Comparison of ENCODE assay signal across 8 cellular contexts in the genomic region with DNA sequence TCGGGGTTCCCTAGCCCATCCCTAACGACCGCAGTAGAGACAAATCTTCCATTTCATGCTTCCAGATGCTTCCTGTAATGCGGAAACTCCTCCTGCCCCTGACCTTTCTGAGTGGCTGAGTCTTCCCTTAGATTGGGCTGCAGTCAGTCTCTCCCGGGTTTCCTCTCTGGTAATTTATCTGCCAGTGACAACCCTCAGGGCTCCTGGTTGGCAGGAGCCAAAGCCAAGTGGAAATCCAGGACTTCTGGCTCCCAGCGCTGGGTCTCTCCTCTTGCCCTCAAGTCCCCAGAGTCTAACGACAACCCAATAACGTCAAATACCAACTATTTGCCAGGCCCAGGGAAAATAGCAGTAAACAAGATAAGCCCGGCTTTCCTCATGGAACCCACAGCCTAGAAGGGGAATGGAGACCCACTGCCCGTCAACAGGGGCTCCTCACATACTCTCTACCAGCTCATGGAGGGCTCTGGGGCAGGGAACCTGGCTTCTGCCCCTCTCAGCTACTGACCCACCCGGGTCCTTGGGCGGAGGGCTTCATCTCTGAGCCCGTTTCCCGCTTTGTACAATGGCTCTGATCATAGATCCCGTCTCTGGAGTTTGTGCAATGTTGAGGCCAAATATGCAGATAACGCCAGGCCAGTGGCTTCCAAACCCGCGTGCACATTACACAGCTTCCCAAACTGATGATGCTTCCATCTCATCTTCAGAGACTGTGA. TPM values are rescaled to one million over a fixed set of nuclear protein-coding genes. Genes with fewer than 3 reads are reported as not detected.
DNase-seq lines count a peak whose midpoint lies in the region; ATAC-seq, FAIRE-seq and TF ChIP-seq lines count a peak whose summit lies in the region.

No MANE protein-coding gene starts in this region.

- POLR2A ChIA-PET in PC-3 (lab: Charles Lee; ENCODE audit: unreplicated experiment) = no interaction called here

- peak overlapping the region; percentile 83 for H3K4me2 ChIP-seq in DOHH2 (ENCODE audit: low read length)
- peak overlapping the region; percentile 81 for H3K4me2 ChIP-seq in PC-3 (ENCODE audit: low read length)

- CTCF ChIA-PET in PC-3 (lab: Charles Lee) = no interaction called here

- peaks cover 4% of the 10 kb centered on the region for H3K27me3 ChIP-seq in DOHH2 (ENCODE audit: control insufficient read depth, low read length)
- no peaks in the 10 kb centered on the region for H3K27me3 ChIP-seq in PC-3 (ENCODE audit: low read length)
- H3K27me3 ChIP-seq in pancreas = no peaks in the 10 kb centered on the region

- peaks cover 11% of the 10 kb centered on the region for H4K20me1 ChIP-seq in DOHH2 (ENCODE audit: control insufficient read depth, insufficient read depth, low read depth, low read length)
- no peaks in the 10 kb centered on the region for H4K20me1 ChIP-seq in PC-3 (ENCODE audit: low read length)

- 16 to 20% methylated on average over 18 of the region's 18 CpGs for WGBS in pancreas, 2 donors

- H3K9me2 ChIP-seq in DOHH2 (replicated peaks; ENCODE audit: control insufficient read depth, low read length) (no peaks in the 10 kb centered on the region), PC-3 (replicated peaks; ENCODE audit: low read length) (no peaks in the 10 kb centered on the region)

- DNase-seq in PC-3 (no peak), epithelial cell of esophagus (ENCODE audit: low read depth) (no peak), pancreas (peak in 1 of 6 donors; percentile 39), NCI-H2107 treated with DMSO at 0.1 percent for 48 hours (lab: John Stamatoyannopoulos, UW; ENCODE audit: unreplicated experiment) (no peak), NCI-H128 (lab: John Stamatoyannopoulos, UW; ENCODE audit: unreplicated experiment) (no peak)

- BruUV-seq in PC-3 (replicated peaks; lab: Mats Ljungman, UMichigan) = TSS peak; percentile 83

- TF ChIP-seq CTCF in DOHH2 (IDR thresholded peaks at IDR 0.05; ENCODE audit: low read depth, low read length, poor library complexity, severe bottlenecking) (no peak), PC-3 (conservative IDR thresholded peaks at IDR 0.05; ENCODE audit: low read depth, low read length) (no peak), epithelial cell of esophagus (IDR thresholded peaks at IDR 0.05; ENCODE audit: insufficient read depth, low read depth, low read length, missing control alignments) (no peak), pancreas (IDR thresholded peaks at IDR 0.05) (no peak)

- peak overlapping the region; percentile 81 for H3K27ac ChIP-seq in DOHH2 (ENCODE audit: low read depth, low read length)
- H3K27ac ChIP-seq in PC-3 (ENCODE audit: low read length) = no peak overlapping the region
- peak overlapping the region; percentile 98 to 100 (median 99) for H3K27ac ChIP-seq in pancreas

- no peak for FAIRE-seq in pancreas (lab: Jason Lieb, UNC)

- H3K9me3 ChIP-seq in DOHH2 (ENCODE audit: control insufficient read depth, insufficient read depth, low read length) (no peaks in the 10 kb centered on the region), PC-3 (ENCODE audit: low read length) (no peaks in the 10 kb centered on the region), pancreas (no peaks in the 10 kb centered on the region)

- H3F3A ChIP-seq in DOHH2 (ENCODE audit: control insufficient read depth, insufficient read depth) (no peaks in the 10 kb centered on the region), PC-3 (ENCODE audit: low read length, unreplicated experiment) (no peaks in the 10 kb centered on the region)

- H3K4me1 ChIP-seq in DOHH2 (ENCODE audit: control insufficient read depth, low read length) (peaks cover 46% of the 10 kb centered on the region), PC-3 (ENCODE audit: insufficient read depth, low read length) (peaks cover 8% of the 10 kb centered on the region), pancreas (peaks cover 4 to 16% (median 5%) of the 10 kb centered on the region in 3 donors)

- peak overlapping the region; percentile 72 for H2AFZ ChIP-seq in PC-3 (ENCODE audit: low read length)

- H3K36me3 ChIP-seq in DOHH2 (ENCODE audit: control insufficient read depth, low read length) = peaks cover 7% of the 10 kb centered on the region
- no peaks in the 10 kb centered on the region for H3K36me3 ChIP-seq in PC-3 (ENCODE audit: low read depth, low read length)
- no peaks in the 10 kb centered on the region for H3K36me3 ChIP-seq in pancreas

- H3K79me2 ChIP-seq in DOHH2 (ENCODE audit: control insufficient read depth, low read length) (peaks cover 35% of the 10 kb centered on the region), PC-3 (ENCODE audit: low read length) (peaks cover 18% of the 10 kb centered on the region)

- H3K4me3 ChIP-seq in DOHH2 (ENCODE audit: low read length) (peak overlapping the region; percentile 96), PC-3 (ENCODE audit: low read length) (peak overlapping the region; percentile 78), epithelial cell of esophagus (ENCODE audit: low read length) (peak overlapping the region; percentile 65), pancreas (peak overlapping the region; percentile 69 to 85 (median 75))

- intact Hi-C loops in PC-3 (cut with micrococcal nuclease) = loop anchor here (5.0 kb wide), 2 partner anchors 79 to 164 kb away; no protein-coding TSS in a partner anchor
- intact Hi-C loops in pancreas (cut with DNase I) = loop anchor here in 1 of 3 donors (10.0 kb wide), 1 partner anchor 166 kb away; no protein-coding TSS in a partner anchor

- H3K9ac ChIP-seq in PC-3 (ENCODE audit: low read length) = peak overlapping the region; percentile 85

- ATAC-seq in PC-3 (no peak), pancreas (no peak), HG03565 (IDR thresholded peaks at IDR 0.05; ENCODE audit: unreplicated experiment) (no peak), HG02852 (IDR thresholded peaks at IDR 0.05; ENCODE audit: unreplicated experiment) (no peak)

RNA-seq across cellular contexts. Expression of gene TBC1D14, which starts 1.1 kb away (rescaled TPM):
- total RNA-seq in PC-3 (2014; rRNA removed) (33.0 and 33.3 TPM in 2 replicates), pancreas (10 to 100 TPM; 11.6 to 23.9 (median 15.2) TPM)
- polyA plus RNA-seq in pancreas = 10 to 100 TPM in 1 of 2 donors, 1 to 10 TPM in 1; 8.9 to 16.2 TPM
